In the genomic region with DNA sequence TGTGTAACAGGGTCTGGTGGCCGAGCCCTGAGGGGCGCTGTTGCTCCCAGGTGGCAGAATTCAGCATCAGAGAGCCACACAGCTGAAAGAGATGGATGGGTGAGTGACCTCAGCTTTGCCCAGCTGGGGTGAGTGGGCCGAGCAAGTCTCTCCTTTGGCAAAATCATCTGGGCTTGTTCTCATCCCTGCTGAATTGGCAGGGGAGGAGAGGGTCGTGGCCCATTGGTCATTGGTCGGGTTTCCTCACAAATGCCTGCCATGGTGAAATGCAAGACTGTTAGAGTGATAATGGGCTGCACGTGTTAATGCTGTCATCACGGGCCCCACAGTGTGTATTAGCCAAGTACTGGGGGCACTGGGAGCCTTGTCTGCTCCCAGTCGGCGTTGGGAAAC, we compare ENCODE assay signal across 14 cellular contexts. TPM values are rescaled to one million over a fixed set of nuclear protein-coding genes. Genes with fewer than 3 reads are reported as not detected.
DNase-seq lines count a peak whose midpoint lies in the region; ATAC-seq, FAIRE-seq and TF ChIP-seq lines count a peak whose summit lies in the region.
"Had no signal": no experiment of that assay in that cellular context is flagged by ENCODE, and none has a peak within 500 bp of the region (broad histone marks: within the 10 kb centered on the region; RNA-seq: fewer than 3 reads in every experiment).

No MANE protein-coding gene starts in this region.

- TF ChIP-seq CTCF in liver (IDR thresholded peaks at IDR 0.05; ENCODE audit: low read depth, low read length, missing input control) (no peak), HepG2 (CRISPR knock-in tag; IDR thresholded peaks at IDR 0.05) (no peak), fibroblast of villous mesenchyme (IDR thresholded peaks at IDR 0.05; ENCODE audit: insufficient read depth, low read depth, low read length) (no peak), osteocyte (IDR thresholded peaks at IDR 0.05) (no peak)

- WGBS in liver: 60% methylated on average over 9 of the region's 9 CpGs
- 97% methylated on average over 5 of the region's 9 CpGs for WGBS in HepG2 (ENCODE audit: low lambda C conversion rate)

- H3K9me3 ChIP-seq in liver (ENCODE audit: control insufficient read depth in 4 of 4, low read length in 3 of 4): no peaks in the 10 kb centered on the region
- H3K9me3 ChIP-seq in HepG2 (ENCODE audit: low read length): no peaks in the 10 kb centered on the region
- H3K9me3 ChIP-seq in CD8-positive, alpha-beta memory T cell (ENCODE audit: low read length): no peaks in the 10 kb centered on the region
- no peaks in the 10 kb centered on the region for H3K9me3 ChIP-seq in CD4-positive, alpha-beta memory T cell (ENCODE audit: control insufficient read depth in 1 of 2, low read length in 2 of 2)

- peaks cover 4% of the 10 kb centered on the region for H3K79me2 ChIP-seq in HepG2 (ENCODE audit: insufficient read depth, low read length)

- peaks cover 1 to 32% (median 3%) of the 10 kb centered on the region in 4 donors for H3K36me3 ChIP-seq in liver (ENCODE audit: control insufficient read depth in 4 of 4, insufficient read depth in 3 of 4, low read depth in 1 of 4, low read length in 3 of 4)
- H3K36me3 ChIP-seq in HepG2 (replicated peaks in 1 of 2; ENCODE audit: control insufficient read depth in 1 of 2, insufficient read depth in 2 of 2, low read length in 2 of 2): peaks cover 3 to 7% of the 10 kb centered on the region in 2 experiments; a peak in 2 of 5 replicates
- peaks cover 7% of the 10 kb centered on the region for H3K36me3 ChIP-seq in CD8-positive, alpha-beta memory T cell (ENCODE audit: insufficient read depth, low read length)
- peaks cover 13% of the 10 kb centered on the region for H3K36me3 ChIP-seq in CD4-positive, alpha-beta memory T cell (ENCODE audit: insufficient read depth, low read length)

- no peak for TF ChIP-seq EP300 in HepG2 (IDR thresholded peaks at IDR 0.05; ENCODE audit: low read depth in 2 of 2, low read length in 2 of 2)
- no peak for TF ChIP-seq EP300 in HepG2 (CRISPR knock-in tag; IDR thresholded peaks at IDR 0.05; ENCODE audit: borderline replicate concordance)

- no peak for DNase-seq in HepG2 (ENCODE audit: low spot score)
- DNase-seq in fibroblast of villous mesenchyme (ENCODE audit: low read depth): peak; percentile 72
- no peak for DNase-seq in osteocyte (ENCODE audit: extremely low spot score, unreplicated experiment)
- DNase-seq in CD8-positive, alpha-beta memory T cell: no peak
- DNase-seq in CD4-positive, alpha-beta memory T cell: no peak
- no peak for DNase-seq in activated CD4-positive, alpha-beta T cell treated with anti-CD3 and anti-CD28 coated beads, Interleukin-2, amount 50 U/mL, for 48 hours
- DNase-seq: activated CD4-positive, alpha-beta memory T cell treated with anti-CD3 and anti-CD28 coated beads, Interleukin-2, amount 10 ng/mL, durations not matched to agents 7 days and 5 days; activated naive CD8-positive, alpha-beta T cell treated with anti-CD3 and anti-CD28 coated beads, Interleukin-2, amount 50 U/mL, for 24 hours; mesendoderm; NCI-H510A treated with DMSO at 0.1 percent for 48 hours; stimulated activated CD4-positive, alpha-beta T cell treated with anti-CD3 and anti-CD28 coated beads, Interleukin-15, amount 100 ng/mL, for 24 hours; stimulated activated naive B cell treated with anti-CD40 and anti-IgM and Interleukin-4, amounts not matched to agents 10 μg/mL and 1 μg/mL and 100 μg/mL, for 72 hours had no signal

- intact Hi-C loops in HepG2 (cut with micrococcal nuclease; ENCODE audit: unreplicated experiment): no loop called here
- intact Hi-C loops in CD4-positive, alpha-beta memory T cell (cut with micrococcal nuclease): no loop called here

- TF ChIP-seq POLR2A in HepG2 (IDR thresholded peaks at IDR 0.05; ENCODE audit: insufficient read depth in 1 of 2, low read depth in 2 of 2, low read length in 2 of 2): no peak

- no peaks in the 10 kb centered on the region for H3K27me3 Mint-ChIP-seq in osteocyte (ENCODE audit: unreplicated experiment)
- no peaks in the 10 kb centered on the region for H3K27me3 Mint-ChIP-seq in CD8-positive, alpha-beta memory T cell
- H3K27me3 Mint-ChIP-seq in CD4-positive, alpha-beta memory T cell: no peaks in the 10 kb centered on the region
- H3K27me3 Mint-ChIP-seq: activated CD4-positive, alpha-beta memory T cell treated with anti-CD3 and anti-CD28 coated beads, Interleukin-2, amount 10 ng/mL, durations not matched to agents 7 days and 5 days; activated naive CD8-positive, alpha-beta T cell treated with anti-CD3 and anti-CD28 coated beads, Interleukin-2, amount 50 U/mL, for 24 hours; stimulated activated naive B cell treated with anti-CD40 and anti-IgM and Interleukin-4, amounts not matched to agents 10 μg/mL and 1 μg/mL and 100 μg/mL, for 72 hours had no signal

- TF ChIP-seq RAD21 in liver (IDR thresholded peaks at IDR 0.05): no peak
- TF ChIP-seq RAD21 in HepG2 (CRISPR knock-in tag; IDR thresholded peaks at IDR 0.05): no peak

- H4K20me1 ChIP-seq in HepG2 (ENCODE audit: insufficient read depth, low read length): no peaks in the 10 kb centered on the region

- ATAC-seq in HepG2 (no peak), GM21390 (IDR thresholded peaks at IDR 0.05; ENCODE audit: unreplicated experiment) (no peak)
- ATAC-seq: activated naive CD8-positive, alpha-beta T cell treated with anti-CD3 and anti-CD28 coated beads, Interleukin-2, amount 50 U/mL, for 24 hours; stimulated activated naive B cell treated with anti-CD40 and anti-IgM and Interleukin-4, amounts not matched to agents 10 μg/mL and 1 μg/mL and 100 μg/mL, for 72 hours had no signal

- CTCF ChIA-PET in HepG2 (lab: Yijun Ruan, JAX; ENCODE audit: low intra/inter-chr PET ratio, low total read pairs): no interaction called here
- CTCF ChIA-PET in CD8-positive, alpha-beta memory T cell (lab: Charles Lee): interaction anchor here (1.2 to 1.8 kb wide), 2 partner anchors 16 to 46 kb away, joined by 3 to 6 read pairs; partner anchors contain the start of gene ABHD2
- CTCF ChIA-PET in CD4-positive, alpha-beta memory T cell (lab: Charles Lee; ENCODE audit: partially characterized antibody): interaction anchor here (1.8 kb wide), 1 partner anchor 26 kb away, joined by 5 read pairs; no protein-coding TSS in a partner anchor

- H3K4me3 ChIP-seq in liver (ENCODE audit: low read depth in 1 of 3, low read length in 3 of 3) (no peak overlapping the region), HepG2 (replicated peaks in 1 of 3; ENCODE audit: insufficient read depth in 1 of 3, low read depth in 2 of 3, low read length in 3 of 3) (no peak overlapping the region), fibroblast of villous mesenchyme (ENCODE audit: low read depth, low read length) (no peak overlapping the region)
- H3K4me3 ChIP-seq in CD8-positive, alpha-beta memory T cell (ENCODE audit: low read length): no peak overlapping the region
- no peak overlapping the region for H3K4me3 ChIP-seq in CD4-positive, alpha-beta memory T cell (ENCODE audit: low read length in 2 of 2)

- no peak overlapping the region for H3K4me2 ChIP-seq in HepG2 (ENCODE audit: low read depth, low read length)

- H3K9ac ChIP-seq in liver (ENCODE audit: low read depth in 1 of 2, low read length in 2 of 2): no peak overlapping the region
- H3K9ac ChIP-seq in HepG2 (ENCODE audit: insufficient read depth, low read depth, low read length): no peak overlapping the region

- no peak overlapping the region for H3K4me3 Mint-ChIP-seq in osteocyte (ENCODE audit: unreplicated experiment)
- no peak overlapping the region for H3K4me3 Mint-ChIP-seq in CD8-positive, alpha-beta memory T cell
- H3K4me3 Mint-ChIP-seq in CD4-positive, alpha-beta memory T cell: no peak overlapping the region
- H3K4me3 Mint-ChIP-seq: activated CD4-positive, alpha-beta memory T cell treated with anti-CD3 and anti-CD28 coated beads, Interleukin-2, amount 10 ng/mL, durations not matched to agents 7 days and 5 days; activated naive CD8-positive, alpha-beta T cell treated with anti-CD3 and anti-CD28 coated beads, Interleukin-2, amount 50 U/mL, for 24 hours; stimulated activated naive B cell treated with anti-CD40 and anti-IgM and Interleukin-4, amounts not matched to agents 10 μg/mL and 1 μg/mL and 100 μg/mL, for 72 hours had no signal

- H3K4me1 Mint-ChIP-seq in osteocyte (ENCODE audit: unreplicated experiment): peaks cover 65% of the 10 kb centered on the region
- peaks cover 18 to 41% (median 19%) of the 10 kb centered on the region in 3 donors for H3K4me1 Mint-ChIP-seq in CD8-positive, alpha-beta memory T cell
- peaks cover 18 to 34% (median 22%) of the 10 kb centered on the region in 4 donors for H3K4me1 Mint-ChIP-seq in CD4-positive, alpha-beta memory T cell

- H3K4me1 ChIP-seq in liver (ENCODE audit: control insufficient read depth in 4 of 4, insufficient read depth in 4 of 4, low read length in 3 of 4): peaks cover 19 to 63% (median 35%) of the 10 kb centered on the region in 4 donors
- H3K4me1 ChIP-seq in HepG2 (ENCODE audit: insufficient read depth, low read length): peaks cover 62% of the 10 kb centered on the region
- no peaks in the 10 kb centered on the region for H3K4me1 ChIP-seq in CD8-positive, alpha-beta memory T cell (ENCODE audit: insufficient read depth, low read length)
- peaks cover 10% of the 10 kb centered on the region for H3K4me1 ChIP-seq in CD4-positive, alpha-beta memory T cell (ENCODE audit: insufficient read depth, low read length)

- no peak overlapping the region for H2AFZ ChIP-seq in HepG2 (ENCODE audit: low read length)

- H3K27ac ChIP-seq in liver (ENCODE audit: low read depth in 1 of 2, low read length in 2 of 2) (peak overlapping the region; percentile 75 to 90), HepG2 (ENCODE audit: extremely low read length, insufficient read depth, low read length) (no peak overlapping the region)
- H3K27ac ChIP-seq in CD8-positive, alpha-beta memory T cell (ENCODE audit: low read depth, low read length): no peak overlapping the region
- H3K27ac ChIP-seq in CD4-positive, alpha-beta memory T cell (ENCODE audit: low read depth, low read length): no peak overlapping the region

- in situ Hi-C loops in HepG2 (cut with HindIII; ENCODE audit: extremely low pct_ligation_motif_present, low pct_unique_long_range_greater_than_20kb): no loop called here

- H3K9me3 Mint-ChIP-seq in osteocyte (ENCODE audit: unreplicated experiment): no peaks in the 10 kb centered on the region
- H3K9me3 Mint-ChIP-seq in CD8-positive, alpha-beta memory T cell: no peaks in the 10 kb centered on the region
- no peaks in the 10 kb centered on the region for H3K9me3 Mint-ChIP-seq in CD4-positive, alpha-beta memory T cell
- H3K9me3 Mint-ChIP-seq: activated CD4-positive, alpha-beta memory T cell treated with anti-CD3 and anti-CD28 coated beads, Interleukin-2, amount 10 ng/mL, durations not matched to agents 7 days and 5 days; activated naive CD8-positive, alpha-beta T cell treated with anti-CD3 and anti-CD28 coated beads, Interleukin-2, amount 50 U/mL, for 24 hours; stimulated activated naive B cell treated with anti-CD40 and anti-IgM and Interleukin-4, amounts not matched to agents 10 μg/mL and 1 μg/mL and 100 μg/mL, for 72 hours had no signal

- FAIRE-seq in HepG2 (lab: Jason Lieb, UNC): no peak

- POLR2A ChIA-PET in HepG2 (lab: Yijun Ruan, JAX): interaction anchor here (1.5 kb wide), 1 partner anchor 16 kb away, joined by 7 read pairs; the partner anchor contains the start of gene ABHD2
- POLR2A ChIA-PET in CD8-positive, alpha-beta memory T cell (lab: Charles Lee): no interaction called here
- POLR2A ChIA-PET in CD4-positive, alpha-beta memory T cell (lab: Charles Lee; ENCODE audit: partially characterized antibody): interaction anchor here (1.3 to 2.6 kb wide), 2 partner anchors 13 to 15 kb away, joined by 3 to 11 read pairs; no protein-coding TSS in a partner anchor

- peak overlapping the region; percentile 96 for H3K27ac Mint-ChIP-seq in osteocyte (ENCODE audit: unreplicated experiment)
- no peak overlapping the region for H3K27ac Mint-ChIP-seq in CD8-positive, alpha-beta memory T cell
- H3K27ac Mint-ChIP-seq in CD4-positive, alpha-beta memory T cell: peak overlapping the region in 1 of 7 donors; percentile 31
- H3K27ac Mint-ChIP-seq: activated CD4-positive, alpha-beta memory T cell treated with anti-CD3 and anti-CD28 coated beads, Interleukin-2, amount 10 ng/mL, durations not matched to agents 7 days and 5 days; activated naive CD8-positive, alpha-beta T cell treated with anti-CD3 and anti-CD28 coated beads, Interleukin-2, amount 50 U/mL, for 24 hours; stimulated activated naive B cell treated with anti-CD40 and anti-IgM and Interleukin-4, amounts not matched to agents 10 μg/mL and 1 μg/mL and 100 μg/mL, for 72 hours had no signal

- peaks cover 5% of the 10 kb centered on the region for H3K36me3 Mint-ChIP-seq in osteocyte (ENCODE audit: unreplicated experiment)
- peaks cover 3 to 45% (median 17%) of the 10 kb centered on the region in 3 donors for H3K36me3 Mint-ChIP-seq in CD8-positive, alpha-beta memory T cell
- H3K36me3 Mint-ChIP-seq in CD4-positive, alpha-beta memory T cell: peaks cover 27 to 32% of the 10 kb centered on the region in 2 donors

- BruUV-seq in HepG2 (replicated peaks; lab: Mats Ljungman, UMichigan): no TSS peak

- H3K27me3 ChIP-seq in liver (ENCODE audit: control insufficient read depth in 4 of 4, insufficient read depth in 4 of 4, low read length in 3 of 4) (no peaks in the 10 kb centered on the region), HepG2 (ENCODE audit: control insufficient read depth in 1 of 2, insufficient read depth in 2 of 2, low read length in 2 of 2) (no peaks in the 10 kb centered on the region)
- no peaks in the 10 kb centered on the region for H3K27me3 ChIP-seq in CD8-positive, alpha-beta memory T cell (ENCODE audit: insufficient read depth, low read length, poor library complexity, severe bottlenecking)
- H3K27me3 ChIP-seq in CD4-positive, alpha-beta memory T cell (ENCODE audit: insufficient read depth, low read length): no peaks in the 10 kb centered on the region

RNA-seq across cellular contexts. Expression of gene ABHD2, which starts 15.9 kb away (rescaled TPM):
- 100 to 1,000 TPM in 1 of 2 donors, 10 to 100 TPM in 1; 34.6 to 663 TPM for total RNA-seq in liver
- polyA plus RNA-seq in liver: 10 to 100 TPM; 58.8 to 71.5 TPM
- total RNA-seq in HepG2 (2016; rRNA removed; fragmentation: Illumina TruSeq; extraction: Trizol): 12.2 and 22.4 TPM in 2 replicates
- total RNA-seq in HepG2 (2016; cell fraction: cytosol; rRNA removed; fragmentation: Illumina TruSeq; extraction: Trizol; ENCODE audit: low read depth): 15.9 and 19.0 TPM in 2 replicates
- 10.3 and 18.8 TPM in 2 replicates for total RNA-seq in HepG2 (2016; cell fraction: insoluble cytoplasmic fraction; rRNA removed; fragmentation: Illumina TruSeq; extraction: Trizol)
- 6.0 and 7.4 TPM in 2 replicates for total RNA-seq in HepG2 (2016; cell fraction: membrane; rRNA removed; fragmentation: Illumina TruSeq; extraction: Trizol)
- total RNA-seq in HepG2 (2016; cell fraction: nucleus; rRNA removed; fragmentation: Illumina TruSeq; extraction: Trizol): 23.2 and 26.5 TPM in 2 replicates
- 14.8 and 16.9 TPM in 2 replicates for polyA plus RNA-seq in HepG2 (2011; rRNA removed)
- 11.8 and 13.6 TPM in 2 replicates for polyA plus RNA-seq in HepG2 (2011; cell fraction: cytosol; rRNA removed)
- 11.3 and 12.7 TPM in 2 replicates for polyA plus RNA-seq in HepG2 (2011; cell fraction: nucleus; rRNA removed)
- 11.9 and 13.1 TPM in 2 replicates for polyA plus RNA-seq in HepG2 (2012)
- polyA plus RNA-seq in HepG2 (2016; cell fraction: cytosol; fragmentation: Illumina TruSeq; extraction: Trizol; ENCODE audit: low read depth): 0.63 and 1.1 TPM in 2 replicates
- polyA plus RNA-seq in HepG2 (2016; cell fraction: insoluble cytoplasmic fraction; fragmentation: Illumina TruSeq; extraction: Trizol; ENCODE audit: low read depth): 5.3 and 6.4 TPM in 2 replicates
- 0.93 and 1.0 TPM in 2 replicates for polyA plus RNA-seq in HepG2 (2016; cell fraction: membrane; fragmentation: Illumina TruSeq; extraction: Trizol; ENCODE audit: low read depth)
- polyA plus RNA-seq in HepG2 (2016; cell fraction: nucleus; fragmentation: Illumina TruSeq; extraction: Trizol; ENCODE audit: insufficient read depth, low read depth): 12.2 and 14.4 TPM in 2 replicates
- polyA minus RNA-seq in HepG2 (2011; rRNA and poly(A)+ RNA removed; ENCODE audit: low replicate concordance): 91.3 and 104 TPM in 2 replicates
- 14.3 and 22.4 TPM in 2 replicates for polyA minus RNA-seq in HepG2 (2011; cell fraction: cytosol; rRNA and poly(A)+ RNA removed)
- 20.5 and 26.2 TPM in 2 replicates for polyA minus RNA-seq in HepG2 (2011; cell fraction: nucleus; rRNA and poly(A)+ RNA removed)
- 41.2 and 43.6 TPM in 2 replicates for total RNA-seq in fibroblast of villous mesenchyme
- total RNA-seq in osteocyte: 85.7 and 92.2 TPM in 2 replicates
- total RNA-seq in CD8-positive, alpha-beta memory T cell: 10 to 100 TPM; 68.7 to 79.8 TPM
- polyA plus RNA-seq in CD8-positive, alpha-beta memory T cell: 22.9 TPM
- 10 to 100 TPM; 65.4 to 68.9 TPM for total RNA-seq in CD4-positive, alpha-beta memory T cell
- polyA plus RNA-seq in CD4-positive, alpha-beta memory T cell: 10 to 100 TPM; 12.7 to 27.8 TPM

Comparison
In these comparisons a context has a peak if more than half of its experiments do, and no peak if none do; other contexts are left out.
1. H3K27ac ChIP-seq: peak in liver (2 of 2); none in HepG2 (single experiment), CD8-positive, alpha-beta memory T cell (single experiment) and CD4-positive, alpha-beta memory T cell (single experiment).